8 cellular contexts compared by ENCODE assay signal in the genomic region with DNA sequence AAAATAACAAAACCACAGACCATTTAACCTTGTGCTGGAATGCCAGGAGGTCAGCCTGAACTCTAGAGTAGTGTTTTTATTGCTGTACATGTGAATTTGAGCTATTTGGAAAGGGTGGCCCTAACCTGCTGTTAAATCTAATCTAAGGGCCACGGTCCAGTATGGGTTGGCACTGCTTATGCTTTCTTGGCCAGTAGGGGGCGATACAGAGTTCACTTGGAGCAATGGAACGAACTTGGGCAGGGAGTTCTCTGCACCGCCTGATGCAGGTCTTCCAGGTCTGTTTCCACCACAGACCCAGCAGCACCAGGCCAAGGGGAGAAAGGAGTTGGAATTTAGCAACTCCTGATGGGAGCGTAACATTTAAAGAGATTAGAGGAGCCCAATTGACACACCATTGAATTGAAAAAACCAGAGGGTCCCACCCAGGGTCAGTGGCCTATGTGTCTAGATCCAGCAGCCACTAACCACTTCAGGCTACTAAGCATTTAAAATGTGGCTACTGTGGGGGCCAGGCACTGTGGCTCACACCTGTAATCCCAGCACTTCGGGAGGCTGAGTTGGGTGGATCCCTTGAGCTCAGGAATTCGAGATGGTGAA.
DNase-seq lines count a peak whose midpoint lies in the region; ATAC-seq and TF ChIP-seq lines count a peak whose summit lies in the region.

No MANE protein-coding gene starts in this region.

- peak; percentile 74 for TF ChIP-seq CTCF in MCF 10A (IDR thresholded peaks at IDR 0.05; ENCODE audit: unreplicated experiment)
- peak in 1 of 3 donors; percentile 25 for TF ChIP-seq CTCF in breast epithelium (IDR thresholded peaks at IDR 0.05)
- peak; percentile 63 for TF ChIP-seq CTCF in fibroblast of pulmonary artery (IDR thresholded peaks at IDR 0.05; ENCODE audit: low read length, missing control alignments)

- intact Hi-C loops in MCF 10A (cut with micrococcal nuclease) (loop anchor here (10.0 kb wide), 1 partner anchor 218 kb away; the partner anchor contains the start of gene ATXN7L1), breast epithelium (cut with DNase I; ENCODE audit: low total_unique reads) (loop anchor here (10.0 kb wide), 1 partner anchor 378 kb away; no protein-coding TSS in a partner anchor)

- TF ChIP-seq POLR2A in breast epithelium (IDR thresholded peaks at IDR 0.05): no peak

- peak; percentile 61 for DNase-seq in MCF 10A (ENCODE audit: unreplicated experiment)
- DNase-seq in breast epithelium (ENCODE audit: low spot score in 2 of 2): no peak
- DNase-seq in NCI-H460 (ENCODE audit: extremely low read depth, low read depth): peak; percentile 44
- peak; percentile 86 for DNase-seq in activated CD8-positive, alpha-beta memory T cell treated with anti-CD3 and anti-CD28 coated beads, Interleukin-2, amount 50 U/mL, for 48 hours
- DNase-seq in fibroblast of pulmonary artery (ENCODE audit: low read depth): peak; percentile 28
- DNase-seq in stimulated activated CD4-positive, alpha-beta T cell treated with anti-CD3 and anti-CD28 coated beads, Interleukin-1b, Interleukin-23, amount 100 ng/mL, for 1 hour (ENCODE audit: low read depth in 2 of 2): peak; percentile 42 to 53

- BruUV-seq in MCF 10A (replicated peaks; lab: Mats Ljungman, UMichigan): no TSS peak

- H3K36me3 ChIP-seq in breast epithelium: no peaks in the 10 kb centered on the region

- POLR2A ChIA-PET in MCF 10A (lab: Yijun Ruan, JAX): no interaction called here

- H3K27ac Mint-ChIP-seq in MCF 10A (ENCODE audit: low read depth, unreplicated experiment): peak overlapping the region; percentile 70

- H3K9me3 Mint-ChIP-seq in MCF 10A (ENCODE audit: unreplicated experiment): no peaks in the 10 kb centered on the region

- no peaks in the 10 kb centered on the region for H3K27me3 Mint-ChIP-seq in MCF 10A (ENCODE audit: insufficient read depth, unreplicated experiment)

- no peaks in the 10 kb centered on the region for H3K9me3 ChIP-seq in breast epithelium

- no peaks in the 10 kb centered on the region for H3K36me3 Mint-ChIP-seq in MCF 10A (ENCODE audit: insufficient read depth, unreplicated experiment)

- no peak overlapping the region for H3K27ac ChIP-seq in breast epithelium

- H3K4me3 Mint-ChIP-seq in MCF 10A (ENCODE audit: unreplicated experiment): no peak overlapping the region

- H3K4me1 ChIP-seq in breast epithelium: no peaks in the 10 kb centered on the region

- no peaks in the 10 kb centered on the region for H3K4me1 Mint-ChIP-seq in MCF 10A (ENCODE audit: insufficient read depth, unreplicated experiment)

- ATAC-seq in HG02763 (IDR thresholded peaks at IDR 0.05; ENCODE audit: unreplicated experiment) (no peak), GM18502 (IDR thresholded peaks at IDR 0.05; ENCODE audit: poor library complexity, unreplicated experiment) (no peak)

- CTCF ChIA-PET in MCF 10A (lab: Yijun Ruan, JAX): interaction anchor here (0.6 to 4.4 kb wide), 37 partner anchors 8 to 522 kb away, joined by 3 to 36 read pairs (median 4); partner anchors contain the start of gene RINT1

- H3K27me3 ChIP-seq in breast epithelium: no peaks in the 10 kb centered on the region

- H3K4me3 ChIP-seq in breast epithelium (no peak overlapping the region), fibroblast of pulmonary artery (replicated peaks; ENCODE audit: low read depth, low read length) (no peak overlapping the region)

Comparison
In these comparisons a context has a peak if more than half of its experiments do, and no peak if none do; other contexts are left out.
1. DNase-seq: peak in MCF 10A (single experiment), NCI-H460 (single experiment), activated CD8-positive, alpha-beta memory T cell treated with anti-CD3 and anti-CD28 coated beads, Interleukin-2, amount 50 U/mL, for 48 hours (single experiment), fibroblast of pulmonary artery (single experiment) and stimulated activated CD4-positive, alpha-beta T cell treated with anti-CD3 and anti-CD28 coated beads, Interleukin-1b, Interleukin-23, amount 100 ng/mL, for 1 hour (2 of 2); none in breast epithelium (0 of 2).